ENCODE assay signal across 19 cellular contexts in genomic region chr5:25993701-25994100, GRCh38.
A peak's percentile ranks its signal among the peaks of the same experiment; 100 is the strongest.
DNase-seq lines count a peak whose midpoint lies in the region; ATAC-seq, FAIRE-seq and TF ChIP-seq lines count a peak whose summit lies in the region.
"Had no signal": no experiment of that assay in that cellular context is flagged by ENCODE, and none has a peak within 500 bp of the region (broad histone marks: within the 10 kb centered on the region; RNA-seq: fewer than 3 reads in every experiment).

No MANE protein-coding gene starts in this region.

- DNase-seq in HepG2 (ENCODE audit: low spot score) (no peak), frontal cortex (ENCODE audit: low spot score in 2 of 2) (no peak), right lobe of liver (no peak), MG63 (no peak)
- DNase-seq: 8988T; AML-193; Caco-2; Calu3; CD4-positive, alpha-beta T cell; CD8-positive, alpha-beta T cell; DMS79 treated with DMSO at 0.1 percent for 48 hours; GF-D8 had no signal

- BruUV-seq in HepG2 (replicated peaks; lab: Mats Ljungman, UMichigan), result no TSS peak

- in situ Hi-C loops in HepG2 (cut with HindIII; ENCODE audit: extremely low pct_ligation_motif_present, low pct_unique_long_range_greater_than_20kb), result no loop called here

- H3K4me1 ChIP-seq in liver (ENCODE audit: control insufficient read depth in 4 of 4, insufficient read depth in 4 of 4, low read length in 3 of 4), result peaks cover 0 to 8% (median 1%) of the 10 kb centered on the region in 4 donors
- no peaks in the 10 kb centered on the region for H3K4me1 ChIP-seq in HepG2 (ENCODE audit: insufficient read depth, low read length)
- H3K4me1 ChIP-seq in right lobe of liver, result peaks cover 0 to 8% (median 3%) of the 10 kb centered on the region in 4 donors
- H3K4me1 ChIP-seq: BLaER1 treated with 17β-estradiol and CSF1 and Interleukin-3, amounts not matched to agents 10 nM and 100 nM; Caco-2 had no signal

- no peak overlapping the region for H3K4me2 ChIP-seq in HepG2 (ENCODE audit: low read depth, low read length)
- H3K4me2 ChIP-seq: BLaER1 treated with 17β-estradiol and CSF1 and Interleukin-3, amounts not matched to agents 10 nM and 100 nM had no signal

- CTCF ChIA-PET in HepG2 (lab: Yijun Ruan, JAX; ENCODE audit: low intra/inter-chr PET ratio, low total read pairs), result no interaction called here

- TF ChIP-seq RAD21 in liver (IDR thresholded peaks at IDR 0.05) (no peak), HepG2 (CRISPR knock-in tag; IDR thresholded peaks at IDR 0.05) (no peak)

- no peak overlapping the region for H2AFZ ChIP-seq in HepG2 (ENCODE audit: low read length)

- TF ChIP-seq EP300 in HepG2 (IDR thresholded peaks at IDR 0.05; ENCODE audit: low read depth in 2 of 2, low read length in 2 of 2) (no peak), HepG2 (CRISPR knock-in tag; IDR thresholded peaks at IDR 0.05; ENCODE audit: borderline replicate concordance) (no peak)

- H3K4me3 ChIP-seq in liver (ENCODE audit: low read depth in 1 of 3, low read length in 3 of 3) (peak overlapping the region in 1 of 3 donors; percentile 15), HepG2 (replicated peaks in 1 of 3; ENCODE audit: insufficient read depth in 1 of 3, low read depth in 2 of 3, low read length in 3 of 3) (no peak overlapping the region), right lobe of liver (no peak overlapping the region), MG63 (no peak overlapping the region)
- H3K4me3 ChIP-seq: BLaER1 treated with 17β-estradiol and CSF1 and Interleukin-3, amounts not matched to agents 10 nM and 100 nM had no signal

- H3K9ac ChIP-seq in liver (ENCODE audit: low read depth in 1 of 2, low read length in 2 of 2) (no peak overlapping the region), HepG2 (ENCODE audit: insufficient read depth, low read depth, low read length) (no peak overlapping the region)
- H3K9ac ChIP-seq: BLaER1 treated with 17β-estradiol and CSF1 and Interleukin-3, amounts not matched to agents 10 nM and 100 nM had no signal

- WGBS in liver, result 32% methylated on average over 3 of the region's 3 CpGs
- 0% methylated on average over 3 of the region's 3 CpGs for WGBS in HepG2 (ENCODE audit: low lambda C conversion rate)
- 18% methylated on average over 3 of the region's 3 CpGs for whole genome bisulfite sequencing in right lobe of liver (ENCODE audit: insufficient coverage, low coverage, low lambda C conversion rate, missing lambda C conversion rate)

- no peak for FAIRE-seq in HepG2 (lab: Jason Lieb, UNC)
- FAIRE-seq in frontal cortex (lab: Jason Lieb, UNC), result peak; percentile 31
- FAIRE-seq: D721Med, GM12891, GM19239 had no signal

- no peaks in the 10 kb centered on the region for H3K79me2 ChIP-seq in HepG2 (ENCODE audit: insufficient read depth, low read length)

- no peaks in the 10 kb centered on the region for H3K9me3 ChIP-seq in liver (ENCODE audit: control insufficient read depth in 4 of 4, low read length in 3 of 4)
- peaks cover 23% of the 10 kb centered on the region for H3K9me3 ChIP-seq in HepG2 (ENCODE audit: low read length)
- H3K9me3 ChIP-seq in right lobe of liver, result no peaks in the 10 kb centered on the region
- H3K9me3 ChIP-seq in MG63, result no peaks in the 10 kb centered on the region
- H3K9me3 ChIP-seq: BLaER1 treated with 17β-estradiol and CSF1 and Interleukin-3, amounts not matched to agents 10 nM and 100 nM; Caco-2 had no signal

- H3K27ac ChIP-seq in liver (ENCODE audit: low read depth in 1 of 2, low read length in 2 of 2), result peak overlapping the region; percentile 6 to 41
- H3K27ac ChIP-seq in HepG2 (ENCODE audit: extremely low read length, insufficient read depth, low read length), result no peak overlapping the region
- peak overlapping the region in 2 of 3 donors; percentile 1 to 12 for H3K27ac ChIP-seq in right lobe of liver
- H3K27ac ChIP-seq: BLaER1 treated with 17β-estradiol and CSF1 and Interleukin-3, amounts not matched to agents 10 nM and 100 nM; C4-2B had no signal

- intact Hi-C loops in HepG2 (cut with micrococcal nuclease; ENCODE audit: unreplicated experiment) (no loop called here), right lobe of liver (cut with DNase I) (no loop called here)

- H3K27me3 ChIP-seq in liver (ENCODE audit: control insufficient read depth in 4 of 4, insufficient read depth in 4 of 4, low read length in 3 of 4) (no peaks in the 10 kb centered on the region), HepG2 (ENCODE audit: control insufficient read depth in 1 of 2, insufficient read depth in 2 of 2, low read length in 2 of 2) (no peaks in the 10 kb centered on the region), right lobe of liver (no peaks in the 10 kb centered on the region), MG63 (no peaks in the 10 kb centered on the region)
- H3K27me3 ChIP-seq: BLaER1 treated with 17β-estradiol and CSF1 and Interleukin-3, amounts not matched to agents 10 nM and 100 nM had no signal

- POLR2A ChIA-PET in HepG2 (lab: Yijun Ruan, JAX), result no interaction called here

- TF ChIP-seq POLR2A in HepG2 (IDR thresholded peaks at IDR 0.05; ENCODE audit: insufficient read depth in 1 of 2, low read depth in 2 of 2, low read length in 2 of 2) (no peak), right lobe of liver (IDR thresholded peaks at IDR 0.05) (no peak)

- ATAC-seq in HepG2, result no peak
- peak; percentile 68 to 90 (median 80) for ATAC-seq in right lobe of liver
- ATAC-seq in HG02884 (IDR thresholded peaks at IDR 0.05; ENCODE audit: unreplicated experiment), result no peak
- ATAC-seq: CD8-positive, alpha-beta T cell had no signal

- H3K36me3 ChIP-seq in liver (ENCODE audit: control insufficient read depth in 4 of 4, insufficient read depth in 3 of 4, low read depth in 1 of 4, low read length in 3 of 4), result no peaks in the 10 kb centered on the region
- no peaks in the 10 kb centered on the region for H3K36me3 ChIP-seq in HepG2 (replicated peaks in 1 of 2; ENCODE audit: control insufficient read depth in 1 of 2, insufficient read depth in 2 of 2, low read length in 2 of 2)
- H3K36me3 ChIP-seq in right lobe of liver, result no peaks in the 10 kb centered on the region
- H3K36me3 ChIP-seq in MG63, result no peaks in the 10 kb centered on the region
- H3K36me3 ChIP-seq: BLaER1 treated with 17β-estradiol and CSF1 and Interleukin-3, amounts not matched to agents 10 nM and 100 nM had no signal

- H4K20me1 ChIP-seq in HepG2 (ENCODE audit: insufficient read depth, low read length), result no peaks in the 10 kb centered on the region
- H4K20me1 ChIP-seq: BLaER1 treated with 17β-estradiol and CSF1 and Interleukin-3, amounts not matched to agents 10 nM and 100 nM had no signal

- no peak for TF ChIP-seq CTCF in liver (IDR thresholded peaks at IDR 0.05; ENCODE audit: low read depth, low read length, missing input control)
- no peak for TF ChIP-seq CTCF in HepG2 (CRISPR knock-in tag; IDR thresholded peaks at IDR 0.05)
- no peak for TF ChIP-seq CTCF in right lobe of liver (IDR thresholded peaks at IDR 0.05)

TF ChIP-seq in liver, 16 proteins besides CTCF, POLR2A, EP300 and RAD21 (continues in another document):
- TF ChIP-seq ZBTB33 (IDR thresholded peaks at IDR 0.05), result peak; percentile 16
- no peak for TF ChIP-seq MAX (IDR thresholded peaks at IDR 0.05)
- TF ChIP-seq SP1 (IDR thresholded peaks at IDR 0.05), result no peak
- TF ChIP-seq EGR1 (IDR thresholded peaks at IDR 0.05; ENCODE audit: low read depth in 2 of 2), result no peak
- TF ChIP-seq JUND (IDR thresholded peaks at IDR 0.05), result no peak
- TF ChIP-seq FOXA2 (IDR thresholded peaks at IDR 0.05), result peak; percentile 88

TF ChIP-seq in HepG2, 621 proteins besides CTCF, POLR2A, EP300 and RAD21:
- TF ChIP-seq ZNF674 (CRISPR knock-in tag; IDR thresholded peaks at IDR 0.05; ENCODE audit: low read depth), result no peak
- no peak for TF ChIP-seq ZNF335 (CRISPR knock-in tag; IDR thresholded peaks at IDR 0.05)
- TF ChIP-seq FOXM1 (CRISPR knock-in tag; IDR thresholded peaks at IDR 0.05), result no peak

Comparison
In these comparisons a context has a peak if more than half of its experiments do, and no peak if none do; other contexts are left out.
1. ATAC-seq: peak in right lobe of liver (4 of 4); none in HepG2 (single experiment) and HG02884 (single experiment).